Comparison of ENCODE assay signal across 11 cellular contexts in the genomic region with DNA sequence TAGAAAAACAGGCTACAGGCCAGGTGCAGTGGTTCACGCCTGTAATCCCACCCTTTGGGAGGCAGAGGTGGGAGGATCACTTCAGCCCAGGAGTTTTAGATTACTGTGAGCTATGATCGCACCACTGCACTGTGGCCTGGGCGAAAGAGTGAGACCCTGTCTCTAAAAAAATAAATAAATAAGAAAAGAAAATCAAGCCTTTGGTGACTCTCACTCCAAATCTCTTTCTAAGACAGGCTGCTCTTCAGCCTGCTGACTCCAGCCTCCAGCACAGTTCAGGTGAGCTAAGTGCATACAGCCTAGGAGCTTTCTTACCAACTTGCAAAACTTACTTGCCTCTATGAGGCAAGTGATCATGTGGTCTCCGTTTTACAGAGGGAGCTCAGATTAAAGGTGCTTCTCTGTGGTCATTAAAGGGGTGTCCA. TPM values are rescaled to one million over a fixed set of nuclear protein-coding genes. Genes with fewer than 3 reads are reported as not detected.
DNase-seq lines count a peak whose midpoint lies in the region; ATAC-seq and TF ChIP-seq lines count a peak whose summit lies in the region.
"Had no signal": no experiment of that assay in that cellular context is flagged by ENCODE, and none has a peak within 500 bp of the region (broad histone marks: within the 10 kb centered on the region; RNA-seq: fewer than 3 reads in every experiment).

No MANE protein-coding gene starts in this region.

- H3K4me3 ChIP-seq in esophagus squamous epithelium: peak overlapping the region; percentile 59 to 79 (median 77)
- H3K4me3 ChIP-seq in mucosa of descending colon: peak overlapping the region; percentile 68

- no peak for DNase-seq in activated naive CD8-positive, alpha-beta T cell treated with anti-CD3 and anti-CD28 coated beads, Interleukin-2, amount 50 U/mL, for 24 hours
- DNase-seq in esophagus squamous epithelium (lab: John Stamatoyannopoulos, UW) (no peak), mucosa of descending colon (peak in 1 of 3 donors; percentile 12), nucleus accumbens (lab: John Stamatoyannopoulos, UW) (no peak), DMS53 (lab: John Stamatoyannopoulos, UW) (no peak), hepatic stellate cell (ENCODE audit: low spot score) (no peak), NCI-H1105 (lab: John Stamatoyannopoulos, UW) (no peak)
- DNase-seq: GOT3, hippocampal formation had no signal

- intact Hi-C loops in esophagus squamous epithelium (cut with DNase I): no loop called here
- intact Hi-C loops in mucosa of descending colon (cut with DNase I, micrococcal nuclease): loop anchor here in 1 of 2 donors (10.0 kb wide), 1 partner anchor 49 kb away; no protein-coding TSS in a partner anchor

- H3K9me3 Mint-ChIP-seq in activated naive CD8-positive, alpha-beta T cell (ENCODE audit: low read depth): no peaks in the 10 kb centered on the region
- no peaks in the 10 kb centered on the region for H3K9me3 Mint-ChIP-seq in activated naive CD8-positive, alpha-beta T cell treated with anti-CD3 and anti-CD28 coated beads, Interleukin-2, amount 50 U/mL, for 24 hours

- H3K9me3 ChIP-seq in esophagus squamous epithelium (no peaks in the 10 kb centered on the region), mucosa of descending colon (no peaks in the 10 kb centered on the region)

- no peak for ATAC-seq in activated naive CD8-positive, alpha-beta T cell treated with anti-CD3 and anti-CD28 coated beads, Interleukin-2, amount 50 U/mL, for 24 hours
- ATAC-seq in mucosa of descending colon: no peak
- ATAC-seq: sciatic nerve had no signal

- peak overlapping the region; percentile 8 for H3K4me3 Mint-ChIP-seq in activated naive CD8-positive, alpha-beta T cell
- H3K4me3 Mint-ChIP-seq in activated naive CD8-positive, alpha-beta T cell treated with anti-CD3 and anti-CD28 coated beads, Interleukin-2, amount 50 U/mL, for 24 hours: no peak overlapping the region

- H3K4me1 Mint-ChIP-seq in activated naive CD8-positive, alpha-beta T cell (ENCODE audit: low read depth): no peaks in the 10 kb centered on the region
- no peaks in the 10 kb centered on the region for H3K4me1 Mint-ChIP-seq in activated naive CD8-positive, alpha-beta T cell treated with anti-CD3 and anti-CD28 coated beads, Interleukin-2, amount 50 U/mL, for 24 hours

- H3K4me1 ChIP-seq in esophagus squamous epithelium: peaks cover 42 to 71% (median 43%) of the 10 kb centered on the region in 3 donors
- H3K4me1 ChIP-seq in mucosa of descending colon (ENCODE audit: low read depth): peaks cover 51% of the 10 kb centered on the region

- WGBS in esophagus squamous epithelium, 2 donors: 42 to 44% methylated on average over 4 of the region's 4 CpGs

- peaks cover 38% of the 10 kb centered on the region for H3K27me3 Mint-ChIP-seq in activated naive CD8-positive, alpha-beta T cell
- H3K27me3 Mint-ChIP-seq in activated naive CD8-positive, alpha-beta T cell treated with anti-CD3 and anti-CD28 coated beads, Interleukin-2, amount 50 U/mL, for 24 hours: peaks cover 58% of the 10 kb centered on the region

- TF ChIP-seq CTCF in esophagus squamous epithelium (IDR thresholded peaks at IDR 0.05): no peak
- TF ChIP-seq CTCF in mucosa of descending colon (IDR thresholded peaks at IDR 0.05): no peak

- peak in 1 of 4 donors; percentile 8 for TF ChIP-seq POLR2A in esophagus squamous epithelium (IDR thresholded peaks at IDR 0.05)

- H3K36me3 ChIP-seq in esophagus squamous epithelium: no peaks in the 10 kb centered on the region
- H3K36me3 ChIP-seq in mucosa of descending colon (ENCODE audit: low read depth): no peaks in the 10 kb centered on the region

- H3K27me3 ChIP-seq in esophagus squamous epithelium: peaks cover 0 to 72% (median 0%) of the 10 kb centered on the region in 4 donors

- no peaks in the 10 kb centered on the region for H3K36me3 Mint-ChIP-seq in activated naive CD8-positive, alpha-beta T cell
- H3K36me3 Mint-ChIP-seq in activated naive CD8-positive, alpha-beta T cell treated with anti-CD3 and anti-CD28 coated beads, Interleukin-2, amount 50 U/mL, for 24 hours (ENCODE audit: low read depth): no peaks in the 10 kb centered on the region

- H3K27ac Mint-ChIP-seq in activated naive CD8-positive, alpha-beta T cell: no peak overlapping the region
- H3K27ac Mint-ChIP-seq in activated naive CD8-positive, alpha-beta T cell treated with anti-CD3 and anti-CD28 coated beads, Interleukin-2, amount 50 U/mL, for 24 hours: no peak overlapping the region

- H3K27ac ChIP-seq in esophagus squamous epithelium: peak overlapping the region in 3 of 4 donors; percentile 80 to 84 (median 82)

RNA-seq across cellular contexts. Expression of gene ABCC3, which starts 1.1 kb away (rescaled TPM):
- total RNA-seq in esophagus squamous epithelium (10 to 100 TPM; 19.6 to 93.7 (median 34.1) TPM), mucosa of descending colon (100 to 1,000 TPM; 166 to 453 (median 211) TPM)
